Comparison of ENCODE assay signal across 20 cellular contexts in genomic region chr18:3886575-3887322, GRCh38.
DNase-seq lines count a peak whose midpoint lies in the region; ATAC-seq, FAIRE-seq and TF ChIP-seq lines count a peak whose summit lies in the region.
"Had no signal": no experiment of that assay in that cellular context is flagged by ENCODE, and none has a peak within 500 bp of the region (broad histone marks: within the 10 kb centered on the region; RNA-seq: fewer than 3 reads in every experiment).

No MANE protein-coding gene starts in this region.

- no peaks in the 10 kb centered on the region for H3F3A ChIP-seq in neural progenitor cell (ENCODE audit: low read depth)

- no peak for TF ChIP-seq CTCF in heart right ventricle (IDR thresholded peaks at IDR 0.05)
- TF ChIP-seq CTCF in neural progenitor cell (IDR thresholded peaks at IDR 0.05), result no peak

- intact Hi-C loops in heart right ventricle (cut with DNase I), result loop anchor here in 1 of 10 donors (1.0 kb wide), 1 partner anchor 23 kb away; no protein-coding TSS in a partner anchor

- H3K9ac ChIP-seq in neural progenitor cell, result no peak overlapping the region
- H3K9ac ChIP-seq: KMS-11 had no signal

- H3K4me1 Mint-ChIP-seq in neural progenitor cell, result peaks cover 3% of the 10 kb centered on the region

- H3K27ac Mint-ChIP-seq in neural progenitor cell, result no peak overlapping the region

- peak; percentile 96 for DNase-seq in NCI-H146 (lab: John Stamatoyannopoulos, UW)
- DNase-seq in SK-N-DZ (ENCODE audit: low spot score), result peak; percentile 41
- peak; percentile 14 to 45 for DNase-seq in heart right ventricle
- peak; percentile 16 for DNase-seq in neural progenitor cell (ENCODE audit: low spot score)
- DNase-seq in H54 (ENCODE audit: insufficient read length, low spot score), result no peak
- DNase-seq in NCI-H774 (lab: John Stamatoyannopoulos, UW), result no peak
- no peak for DNase-seq in NCI-H524 (lab: John Stamatoyannopoulos, UW)
- DNase-seq: activated CD4-positive, alpha-beta T cell treated with anti-CD3 and anti-CD28 coated beads for 1 hour; activated T-cell treated with anti-CD3 and anti-CD28 coated beads, Interleukin-2, amount 50 U/mL, for 1 hour; DMS 273 treated with DMSO at 0.1 percent for 48 hours; glutamatergic neuron; MV-4-11; NCI-H187 treated with DMSO at 0.1 percent for 48 hours; NCI-H446; SW 1271; uterus had no signal

- 7 to 8% methylated on average over 10 of the region's 10 CpGs for WGBS in heart right ventricle, 2 donors

- no peak overlapping the region for H3K4me2 ChIP-seq in neural progenitor cell
- H3K4me2 ChIP-seq: KMS-11 had no signal

- no peak overlapping the region for H2AFZ ChIP-seq in neural progenitor cell (replicated peaks)

- FAIRE-seq in H54 (lab: Jason Lieb, UNC), result no peak
- FAIRE-seq: GM18507 had no signal

- no peaks in the 10 kb centered on the region for H3K9me3 Mint-ChIP-seq in neural progenitor cell

- H4K20me1 ChIP-seq in neural progenitor cell (ENCODE audit: low read depth), result no peaks in the 10 kb centered on the region

- H3K4me3 Mint-ChIP-seq in neural progenitor cell, result no peak overlapping the region

- H3K9me3 ChIP-seq in heart right ventricle, result no peaks in the 10 kb centered on the region
- H3K9me3 ChIP-seq in neural progenitor cell (ENCODE audit: low read depth), result no peaks in the 10 kb centered on the region
- H3K9me3 ChIP-seq: suprapubic skin, uterus had no signal

- peaks cover 3 to 51% (median 17%) of the 10 kb centered on the region in 9 donors for H3K4me1 ChIP-seq in heart right ventricle
- H3K4me1 ChIP-seq in neural progenitor cell, result peaks cover 8% of the 10 kb centered on the region
- H3K4me1 ChIP-seq: suprapubic skin, uterus had no signal

- no peaks in the 10 kb centered on the region for H3K36me3 ChIP-seq in heart right ventricle
- H3K36me3 ChIP-seq in neural progenitor cell, result no peaks in the 10 kb centered on the region
- H3K36me3 ChIP-seq: suprapubic skin, uterus had no signal

- no peaks in the 10 kb centered on the region for H3K36me3 Mint-ChIP-seq in neural progenitor cell

- H3K27me3 ChIP-seq in heart right ventricle (no peaks in the 10 kb centered on the region), neural progenitor cell (no peaks in the 10 kb centered on the region)
- H3K27me3 ChIP-seq: suprapubic skin, uterus had no signal

- H3K27ac ChIP-seq in heart right ventricle (peak overlapping the region in 8 of 10 donors; percentile 20 to 71 (median 43)), neural progenitor cell (no peak overlapping the region)
- H3K27ac ChIP-seq: coronary artery, KMS-11, suprapubic skin, uterus had no signal

- ATAC-seq in heart right ventricle, result peak; percentile 64 to 93 (median 88)

- peaks cover 2% of the 10 kb centered on the region for H3K27me3 Mint-ChIP-seq in neural progenitor cell (ENCODE audit: insufficient read depth, low read depth)

- H3K4me3 ChIP-seq in heart right ventricle (peak overlapping the region in 2 of 10 donors; percentile 0 to 30), neural progenitor cell (no peak overlapping the region)
- H3K4me3 ChIP-seq: coronary artery, suprapubic skin, uterus had no signal

- no peak for TF ChIP-seq POLR2A in H54 (IDR thresholded peaks at IDR 0.05; ENCODE audit: low read depth, low read length)

- no peaks in the 10 kb centered on the region for H3K79me2 ChIP-seq in neural progenitor cell (ENCODE audit: low read depth)

Comparison
In these comparisons a context has a peak if more than half of its experiments do, and no peak if none do; other contexts are left out.
1. DNase-seq: peak in NCI-H146 (single experiment), SK-N-DZ (single experiment), heart right ventricle (2 of 2) and neural progenitor cell (single experiment); none in H54 (single experiment), NCI-H774 (single experiment) and NCI-H524 (0 of 2).